In the genomic region with DNA sequence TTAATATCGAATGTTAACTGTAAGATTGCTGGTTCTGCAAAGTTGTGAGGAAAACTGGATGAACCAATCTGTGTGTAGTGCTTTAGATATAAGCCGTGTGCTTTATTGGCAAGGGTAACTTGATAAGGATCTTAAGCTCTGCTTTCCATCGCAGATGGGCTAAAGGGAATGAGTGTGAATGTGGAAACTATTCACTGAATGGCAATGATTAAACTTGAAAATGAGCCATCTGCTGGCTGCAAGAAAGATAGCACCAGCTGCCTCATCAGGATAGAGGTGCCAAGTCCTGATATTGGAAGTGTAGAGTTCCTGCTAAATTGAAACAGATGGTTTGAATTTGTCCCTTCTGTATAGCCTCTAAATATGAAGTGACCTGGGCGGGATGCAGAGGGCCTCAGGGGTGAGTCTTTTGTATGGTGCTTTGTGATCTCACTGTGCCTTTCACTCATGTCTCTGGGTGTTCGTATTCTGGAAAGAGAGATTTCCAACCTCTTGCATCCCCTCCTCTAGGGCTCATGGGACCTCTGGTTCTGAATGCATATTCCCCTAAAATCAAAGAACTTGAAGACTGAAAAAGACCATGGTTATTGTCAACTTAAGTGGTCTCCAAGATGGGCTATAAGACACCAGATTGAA, we compare ENCODE assay signal across 8 cellular contexts. TPM values are rescaled to one million over a fixed set of nuclear protein-coding genes. Genes with fewer than 3 reads are reported as not detected.
A peak's percentile ranks its signal among the peaks of the same experiment; 100 is the strongest.
DNase-seq lines count a peak whose midpoint lies in the region; ATAC-seq, FAIRE-seq and TF ChIP-seq lines count a peak whose summit lies in the region.

No MANE protein-coding gene starts in this region.

- H3K4me1 Mint-ChIP-seq in stimulated activated memory B cell treated with anti-CD40 and anti-IgM and Interleukin-4, amounts not matched to agents 10 μg/mL and 1 μg/mL and 100 μg/mL, for 72 hours = peaks cover 75% of the 10 kb centered on the region
- peaks cover 6% of the 10 kb centered on the region for H3K4me1 Mint-ChIP-seq in T-helper 17 cell

- DNase-seq in BJ (ENCODE audit: low read depth) (no peak), H54 (ENCODE audit: insufficient read length, low spot score) (peak; percentile 5), RCC 7860 (ENCODE audit: low spot score) (peak; percentile 14), foreskin fibroblast (peak; percentile 1 to 2), T-helper 17 cell (no peak)

- peak overlapping the region; percentile 33 for H3K27ac Mint-ChIP-seq in stimulated activated memory B cell treated with anti-CD40 and anti-IgM and Interleukin-4, amounts not matched to agents 10 μg/mL and 1 μg/mL and 100 μg/mL, for 72 hours
- H3K27ac Mint-ChIP-seq in T-helper 17 cell = no peak overlapping the region

- no peaks in the 10 kb centered on the region for H3K27me3 Mint-ChIP-seq in stimulated activated memory B cell treated with anti-CD40 and anti-IgM and Interleukin-4, amounts not matched to agents 10 μg/mL and 1 μg/mL and 100 μg/mL, for 72 hours
- H3K27me3 Mint-ChIP-seq in T-helper 17 cell = peaks cover 24% of the 10 kb centered on the region

- CTCF ChIA-PET in BJ (lab: Yijun Ruan, JAX) = interaction anchor here (0.5 to 1.6 kb wide), 10 partner anchors 7 to 520 kb away, joined by 3 to 5 read pairs (median 3); no protein-coding TSS in a partner anchor

- H3K36me3 ChIP-seq in BJ (ENCODE audit: control insufficient read depth, insufficient read depth, low read length) = no peaks in the 10 kb centered on the region

- H3K4me3 ChIP-seq in BJ (ENCODE audit: low read depth, low read length) (no peak overlapping the region), foreskin fibroblast (ENCODE audit: low read depth in 1 of 2, low read length in 2 of 2) (no peak overlapping the region)

- no peaks in the 10 kb centered on the region for H3K9me3 Mint-ChIP-seq in stimulated activated memory B cell treated with anti-CD40 and anti-IgM and Interleukin-4, amounts not matched to agents 10 μg/mL and 1 μg/mL and 100 μg/mL, for 72 hours

- TF ChIP-seq CTCF in BJ (IDR thresholded peaks at IDR 0.05; ENCODE audit: insufficient read depth, low read depth, low read length) (peak; percentile 65), foreskin fibroblast (IDR thresholded peaks at IDR 0.05; ENCODE audit: low read depth, low read length) (peak; percentile 55)

- H3K27me3 ChIP-seq in BJ (ENCODE audit: control insufficient read depth, insufficient read depth, low read length) = no peaks in the 10 kb centered on the region

- peak; percentile 54 for ATAC-seq in stimulated activated memory B cell treated with anti-CD40 and anti-IgM and Interleukin-4, amounts not matched to agents 10 μg/mL and 1 μg/mL and 100 μg/mL, for 72 hours
- ATAC-seq in T-helper 17 cell (no peak), GM18517 (IDR thresholded peaks at IDR 0.05; ENCODE audit: unreplicated experiment) (no peak), HG02642 (IDR thresholded peaks at IDR 0.05; ENCODE audit: poor library complexity, unreplicated experiment) (no peak)

- H3K9me3 ChIP-seq in T-helper 17 cell (ENCODE audit: control insufficient read depth, low read length, poor library complexity, severe bottlenecking) = no peaks in the 10 kb centered on the region

- POLR2A ChIA-PET in BJ (lab: Charles Lee) = no interaction called here

- H3K36me3 Mint-ChIP-seq in stimulated activated memory B cell treated with anti-CD40 and anti-IgM and Interleukin-4, amounts not matched to agents 10 μg/mL and 1 μg/mL and 100 μg/mL, for 72 hours = peaks cover 76% of the 10 kb centered on the region
- H3K36me3 Mint-ChIP-seq in T-helper 17 cell (ENCODE audit: low read depth) = peaks cover 3% of the 10 kb centered on the region

- no peak overlapping the region for H3K4me3 Mint-ChIP-seq in stimulated activated memory B cell treated with anti-CD40 and anti-IgM and Interleukin-4, amounts not matched to agents 10 μg/mL and 1 μg/mL and 100 μg/mL, for 72 hours
- H3K4me3 Mint-ChIP-seq in T-helper 17 cell = no peak overlapping the region

- no peak for TF ChIP-seq POLR2A in H54 (IDR thresholded peaks at IDR 0.05; ENCODE audit: low read depth, low read length)

- peak; percentile 27 for FAIRE-seq in H54 (lab: Jason Lieb, UNC)
- no peak for FAIRE-seq in RCC 7860 (lab: Jason Lieb, UNC)

RNA-seq across cellular contexts. Expression of gene FCRL3, which starts 9.2 kb away (rescaled TPM):
- not detected in 2 replicates for polyA plus RNA-seq in BJ (2011; rRNA removed)
- not detected in 2 replicates for polyA minus RNA-seq in BJ (2011; rRNA and poly(A)+ RNA removed)
- total RNA-seq in T-helper 17 cell = 1 to 10 TPM; 3.4 to 8.8 TPM

Comparison
In these comparisons a context has a peak if more than half of its experiments do, and no peak if none do; other contexts are left out.
1. DNase-seq: peak in H54 (single experiment), RCC 7860 (single experiment) and foreskin fibroblast (2 of 2); none in BJ (single experiment) and T-helper 17 cell (0 of 3).